ENCODE assay signal across 8 cellular contexts in genomic region chr1:31065310-31066217, GRCh38. TPM values are rescaled to one million over a fixed set of nuclear protein-coding genes. Genes with fewer than 3 reads are reported as not detected.
DNase-seq lines count a peak whose midpoint lies in the region; ATAC-seq and TF ChIP-seq lines count a peak whose summit lies in the region.

Gene PUM1, minus strand, starts transcription at chr1:31065717. Its CDS starts 6,151 bp downstream, at chr1:31059566.

- TF ChIP-seq POLR2A in spleen (IDR thresholded peaks at IDR 0.05), result peak in 1 of 3 donors; percentile 62

- H3K27ac ChIP-seq in AG04450 (ENCODE audit: low read depth, low read length) (peak within 1 kb of the TSS; percentile 95), spleen (peak within 1 kb of the TSS; percentile 70 to 97 (median 94))

- H3K4me3 Mint-ChIP-seq in WTC11, result peak within 1 kb of the TSS; percentile 100
- H3K4me3 Mint-ChIP-seq in immature natural killer cell, result peak within 1 kb of the TSS; percentile 99 to 100 (median 99)

- H3K36me3 ChIP-seq in spleen, result peaks cover 0 to 12% (median 0%) of the 10 kb centered on the region in 6 donors

- H3K27me3 ChIP-seq in AG04450 (ENCODE audit: control insufficient read depth, insufficient read depth, low read length) (no peaks in the 10 kb centered on the region), spleen (replicated peaks in 1 of 7) (no peaks in the 10 kb centered on the region)

- 0 to 1% (median 1%) methylated on average over 37 to 72 of the region's 72 CpGs for WGBS in spleen, 5 donors

- H3K27me3 Mint-ChIP-seq in WTC11 (ENCODE audit: low read depth) (no peaks in the 10 kb centered on the region), immature natural killer cell (ENCODE audit: low read depth in 3 of 3) (peaks cover 6 to 16% (median 12%) of the 10 kb centered on the region in 3 donors)

- H3K9me3 Mint-ChIP-seq in WTC11 (no peaks in the 10 kb centered on the region), immature natural killer cell (no peaks in the 10 kb centered on the region)

- peak; percentile 92 for ATAC-seq in GM18907 (IDR thresholded peaks at IDR 0.05; ENCODE audit: unreplicated experiment)
- ATAC-seq in HG03159 (IDR thresholded peaks at IDR 0.05; ENCODE audit: unreplicated experiment), result peak; percentile 85
- peak; percentile 96 for ATAC-seq in WTC11

- no peaks in the 10 kb centered on the region for H3K9me3 ChIP-seq in AG04450 (ENCODE audit: control insufficient read depth, insufficient read depth, low read length)
- no peaks in the 10 kb centered on the region for H3K9me3 ChIP-seq in spleen

- CTCF ChIA-PET in AG04450 (lab: Charles Lee), result interaction anchor here (1.0 kb wide), 1 partner anchor 75 kb away, joined by 3 read pairs; no protein-coding TSS in a partner anchor
- CTCF ChIA-PET in WTC11 (lab: Charles Lee), result interaction anchor here (0.7 to 0.8 kb wide), 2 partner anchors 41 to 118 kb away, joined by 3 to 5 read pairs; no protein-coding TSS in a partner anchor

- H3K27ac Mint-ChIP-seq in WTC11, result peak within 1 kb of the TSS; percentile 100
- H3K27ac Mint-ChIP-seq in immature natural killer cell, result peak within 1 kb of the TSS; percentile 96 to 100 (median 98)

- H3K36me3 Mint-ChIP-seq in WTC11, result peaks cover 12% of the 10 kb centered on the region
- no peaks in the 10 kb centered on the region for H3K36me3 Mint-ChIP-seq in immature natural killer cell

- peak; percentile 88 for DNase-seq in AG04450 (ENCODE audit: low read depth, low spot score)
- DNase-seq in NCI-H2227 treated with DMSO at 0.1 percent for 48 hours (lab: John Stamatoyannopoulos, UW), result peak; percentile 97
- DNase-seq in WTC11 (ENCODE audit: low spot score), result peak; percentile 100
- DNase-seq in cardiac fibroblast (ENCODE audit: low read depth in 2 of 2), result peak; percentile 98
- peak; percentile 96 to 98 (median 96) for DNase-seq in immature natural killer cell
- DNase-seq in spleen, result peak; percentile 100

- intact Hi-C loops in spleen (cut with DNase I; ENCODE audit: low total_unique reads), result no loop called here

- no peak for TF ChIP-seq CTCF in AG04450 (IDR thresholded peaks at IDR 0.05; ENCODE audit: low read depth, low read length)
- no peak for TF ChIP-seq CTCF in WTC11 (IDR thresholded peaks at IDR 0.05)
- no peak for TF ChIP-seq CTCF in cardiac fibroblast (IDR thresholded peaks at IDR 0.05; ENCODE audit: low read depth, low read length)
- TF ChIP-seq CTCF in spleen (IDR thresholded peaks at IDR 0.05 in 8 of 11, conservative IDR thresholded peaks at IDR 0.05 in 3 of 11), result peak in 9 of 11 experiments; percentile 19 to 61 (median 35)

- H3K4me3 ChIP-seq in AG04450 (ENCODE audit: low read depth, low read length) (peak within 1 kb of the TSS; percentile 65), cardiac fibroblast (replicated peaks in 1 of 2; ENCODE audit: low read depth in 2 of 2, low read length in 2 of 2) (peak within 1 kb of the TSS; percentile 70 to 73), spleen (peak within 1 kb of the TSS; percentile 59 to 81 (median 70))

- H3K4me1 ChIP-seq in spleen, result peaks cover 22 to 47% (median 41%) of the 10 kb centered on the region in 6 donors

- POLR2A ChIA-PET in AG04450 (lab: Yijun Ruan, JAX) (interaction anchor here (0.6 to 0.7 kb wide), 3 partner anchors 18 to 87 kb away, joined by 3 to 4 read pairs (median 3); no protein-coding TSS in a partner anchor), WTC11 (lab: Charles Lee) (interaction anchor here (0.7 to 1.5 kb wide), 8 partner anchors 21 to 116 kb away, joined by 3 to 6 read pairs (median 3); no protein-coding TSS in a partner anchor)

- H3K4me1 Mint-ChIP-seq in WTC11 (peaks cover 20% of the 10 kb centered on the region), immature natural killer cell (peaks cover 36 to 43% of the 10 kb centered on the region in 2 donors)

TF ChIP-seq in WTC11, 78 proteins besides CTCF, POLR2A, EP300 and RAD21 (continues in another document):
- TF ChIP-seq ETV6 (CRISPR knock-in tag; IDR thresholded peaks at IDR 0.05) (peak; percentile 90), HMGXB4 (CRISPR knock-in tag; IDR thresholded peaks at IDR 0.05) (peak; percentile 93), CREM (CRISPR knock-in tag; IDR thresholded peaks at IDR 0.05) (peak; percentile 81; the same call in 1 of the 2 replicates), PRRX2 (CRISPR knock-in tag; IDR thresholded peaks at IDR 0.05) (peak; percentile 37; the same call in 1 of the 2 replicates), ESRRA (CRISPR knock-in tag; IDR thresholded peaks at IDR 0.05; ENCODE audit: borderline replicate concordance) (peak; percentile 58; the same call in 1 of the 2 replicates), FOXK1 (CRISPR knock-in tag; IDR thresholded peaks at IDR 0.05) (peak; percentile 61; the same call in 1 of the 2 replicates), IRF2 (CRISPR knock-in tag; IDR thresholded peaks at IDR 0.05; ENCODE audit: borderline replicate concordance, low read depth) (no peak), E2F5 (CRISPR knock-in tag; IDR thresholded peaks at IDR 0.05) (peak; percentile 87; the same call in 1 of the 2 replicates), PREB (CRISPR knock-in tag; IDR thresholded peaks at IDR 0.05; ENCODE audit: borderline replicate concordance) (no peak), FOXP1 (CRISPR knock-in tag; IDR thresholded peaks at IDR 0.05; ENCODE audit: borderline replicate concordance) (no peak), SP1 (CRISPR knock-in tag; conservative IDR thresholded peaks at IDR 0.05) (0 out of 2 replicates have a peak, but pooled peaks have one; percentile 16), KAT7 (CRISPR knock-in tag; IDR thresholded peaks at IDR 0.05; ENCODE audit: borderline replicate concordance) (peak; percentile 83; the same call in 1 of the 2 replicates), NR2C2 (CRISPR knock-in tag; IDR thresholded peaks at IDR 0.05) (0 out of 2 replicates have a peak, but pooled peaks have one; percentile 9), MAX (CRISPR knock-in tag; IDR thresholded peaks at IDR 0.05) (peak; percentile 84), GABPB1 (CRISPR knock-in tag; IDR thresholded peaks at IDR 0.05) (peak; percentile 31; the same call in 1 of the 2 replicates), ZMAT4 (CRISPR knock-in tag; IDR thresholded peaks at IDR 0.05) (peak; percentile 49; the same call in 1 of the 2 replicates), NR3C1 (CRISPR knock-in tag; conservative IDR thresholded peaks at IDR 0.05; ENCODE audit: low read depth) (no peak), ZNF138 (CRISPR knock-in tag; conservative IDR thresholded peaks at IDR 0.05) (no peak)

RNA-seq across cellular contexts. Expression of gene PUM1, which starts in this region (rescaled TPM):
- polyA plus RNA-seq in AG04450 (2011; rRNA removed) (71.3 and 73.0 TPM in 2 replicates), immature natural killer cell (100 to 1,000 TPM in 2 of 3 donors, 10 to 100 TPM in 1; 63.3 to 105 (median 103) TPM), spleen (10 to 100 TPM; 14.9 to 22.3 (median 16.7) TPM)
- 284 and 379 TPM in 2 replicates for polyA minus RNA-seq in AG04450 (2011; rRNA and poly(A)+ RNA removed)
- total RNA-seq in WTC11 (2021) (142 to 151 TPM (median 147 TPM) in 3 replicates), spleen (100 to 1,000 TPM in 4 of 7 donors, 10 to 100 TPM in 3; 78.7 to 122 (median 112) TPM)

Comparison
In these comparisons a context has a peak if more than half of its experiments do, and no peak if none do; other contexts are left out.
1. Peak in every context shown above with its lines: DNase-seq, ATAC-seq, H3K4me3 ChIP-seq and H3K27ac ChIP-seq.
2. CTCF ChIP-seq: peak in spleen (9 of 11); none in AG04450 (single experiment), WTC11 (single experiment) and cardiac fibroblast (single experiment).